ENCODE assay signal across 29 cellular contexts in the genomic region with DNA sequence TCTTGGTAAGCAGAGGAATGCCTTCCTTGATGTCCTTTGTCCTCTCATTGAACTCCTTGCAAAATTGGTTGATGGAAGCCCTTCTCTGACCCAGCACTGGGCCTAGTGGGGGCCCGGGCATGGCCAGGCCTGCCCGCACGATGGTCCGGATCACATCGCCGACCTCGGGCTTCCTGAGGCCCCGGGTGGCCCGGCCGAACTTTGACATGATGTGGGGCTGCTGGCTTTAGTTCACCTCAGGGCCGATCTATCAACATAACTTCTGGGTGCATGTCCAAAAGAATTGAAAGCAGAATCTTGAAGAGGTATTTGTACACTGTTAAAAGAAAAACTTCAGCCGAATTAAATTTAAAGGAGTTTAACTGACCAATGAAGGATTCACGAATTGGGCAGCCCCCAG.
"Had no signal": no experiment of that assay in that cellular context is flagged by ENCODE, and none has a peak within 500 bp of the region (broad histone marks: within the 10 kb centered on the region; RNA-seq: fewer than 3 reads in every experiment).

No MANE protein-coding gene starts in this region.

- H3K4me1 ChIP-seq: ascending aorta, breast epithelium, colonic mucosa, gastrocnemius medialis had no signal

- H3K27ac ChIP-seq: ascending aorta, breast epithelium, cardiac muscle cell, colonic mucosa, dorsolateral prefrontal cortex, gastrocnemius medialis, heart left ventricle had no signal

- H3K27me3 ChIP-seq: ascending aorta, breast epithelium, cardiac muscle cell, colonic mucosa, dorsolateral prefrontal cortex, gastrocnemius medialis, heart left ventricle had no signal

- H3K36me3 ChIP-seq: ascending aorta, breast epithelium, cardiac muscle cell, colonic mucosa, gastrocnemius medialis, heart left ventricle had no signal

- H3K9me3 ChIP-seq: ascending aorta, breast epithelium, colonic mucosa, gastrocnemius medialis, heart left ventricle had no signal

- H3K9me3 Mint-ChIP-seq: activated CD4-positive, alpha-beta memory T cell treated with anti-CD3 and anti-CD28 coated beads, Interleukin-2, amount 10 ng/mL, durations not matched to agents 7 days and 5 days; activated naive CD8-positive, alpha-beta T cell treated with anti-CD3 and anti-CD28 coated beads, Interleukin-2, amount 10 ng/mL, durations not matched to agents 7 days and 5 days; activated T-cell treated with anti-CD3 and anti-CD28 coated beads, Interleukin-2, amount 50 U/mL, for 24 hours; activated T-helper 2 cell treated with anti-CD3 and anti-CD28 coated beads, Interferon-gamma antibody, Interleukin-2, Interleukin-4, amounts not matched to agents 10 μg/mL and 5 μg/mL and 100 μg/mL, durations not matched to agents 14 hours and 24 hours and 36 hours; brain had no signal

- H3K27me3 Mint-ChIP-seq: activated CD4-positive, alpha-beta T cell treated with anti-CD3 and anti-CD28 coated beads, Interleukin-2, amount 10 ng/mL, durations not matched to agents 7 days and 5 days; activated naive CD8-positive, alpha-beta T cell treated with anti-CD3 and anti-CD28 coated beads, Interleukin-2, amount 10 ng/mL, durations not matched to agents 7 days and 5 days; activated T-cell treated with anti-CD3 and anti-CD28 coated beads, Interleukin-2, amount 50 U/mL, for 24 hours had no signal

- ATAC-seq: activated naive CD4-positive, alpha-beta T cell treated with anti-CD3 and anti-CD28 coated beads, Interleukin-2, amount 50 U/mL, for 72 hours; esophagus mucosa; gastrocnemius medialis; heart left ventricle had no signal

- H3K4me3 ChIP-seq: ascending aorta, breast epithelium, cardiac muscle cell, colonic mucosa, dorsolateral prefrontal cortex, gastrocnemius medialis, heart left ventricle had no signal

- DNase-seq: activated CD4-positive, alpha-beta memory T cell treated with anti-CD3 and anti-CD28 coated beads, Interleukin-2, amount 10 ng/mL, durations not matched to agents 7 days and 5 days; activated CD4-positive, alpha-beta T cell treated with anti-CD3 and anti-CD28 coated beads for 1 hour; activated CD4-positive, alpha-beta T cell treated with anti-CD3 and anti-CD28 coated beads for 4 hours; activated CD4-positive, alpha-beta T cell treated with anti-CD3 and anti-CD28 coated beads, Interleukin-2, amount 10 ng/mL, durations not matched to agents 7 days and 5 days; activated CD4-positive, alpha-beta T cell treated with anti-CD3 and anti-CD28 coated beads, Interleukin-2, amount 50 U/mL, for 4 hours; activated gamma-delta T cell treated with Interleukin-2 at 50 U/mL for 16 hours; activated naive CD4-positive, alpha-beta T cell treated with Interleukin-2 at 50 U/mL for 16 hours; activated naive CD8-positive, alpha-beta T cell treated with anti-CD3 and anti-CD28 coated beads, Interleukin-2, amount 10 ng/mL, durations not matched to agents 7 days and 5 days; activated T-cell treated with anti-CD3 and anti-CD28 coated beads for 4 hours; activated T-cell treated with anti-CD3 and anti-CD28 coated beads, Interleukin-2, amount 50 U/mL, for 24 hours; central memory CD4-positive, alpha-beta T cell; cerebellar nuclear complex; colonic mucosa; dorsolateral prefrontal cortex; effector memory CD4-positive, alpha-beta T cell; endodermal cell; foreskin fibroblast; gastrocnemius medialis; glutamatergic neuron; heart left ventricle; T-helper 1 cell; T-helper 2 cell had no signal

- H3K4me3 Mint-ChIP-seq: activated CD4-positive, alpha-beta memory T cell treated with anti-CD3 and anti-CD28 coated beads, Interleukin-2, amount 10 ng/mL, durations not matched to agents 7 days and 5 days; activated CD4-positive, alpha-beta T cell treated with anti-CD3 and anti-CD28 coated beads, Interleukin-2, amount 10 ng/mL, durations not matched to agents 7 days and 5 days; activated naive CD8-positive, alpha-beta T cell treated with anti-CD3 and anti-CD28 coated beads, Interleukin-2, amount 10 ng/mL, durations not matched to agents 7 days and 5 days; activated T-cell treated with anti-CD3 and anti-CD28 coated beads, Interleukin-2, amount 50 U/mL, for 24 hours; brain; endodermal cell had no signal

- H3K27ac Mint-ChIP-seq: activated CD4-positive, alpha-beta memory T cell treated with anti-CD3 and anti-CD28 coated beads, Interleukin-2, amount 10 ng/mL, durations not matched to agents 7 days and 5 days; activated CD4-positive, alpha-beta T cell treated with anti-CD3 and anti-CD28 coated beads, Interleukin-2, amount 10 ng/mL, durations not matched to agents 7 days and 5 days; activated naive CD4-positive, alpha-beta T cell treated with anti-CD3 and anti-CD28 coated beads, Interleukin-2, amount 50 U/mL, for 72 hours; activated naive CD8-positive, alpha-beta T cell treated with anti-CD3 and anti-CD28 coated beads, Interleukin-2, amount 10 ng/mL, durations not matched to agents 7 days and 5 days; activated T-cell treated with anti-CD3 and anti-CD28 coated beads, Interleukin-2, amount 50 U/mL, for 24 hours; activated T-helper 2 cell treated with anti-CD3 and anti-CD28 coated beads, Interferon-gamma antibody, Interleukin-2, Interleukin-4, amounts not matched to agents 10 μg/mL and 5 μg/mL and 100 μg/mL, durations not matched to agents 14 hours and 24 hours and 36 hours; brain; endodermal cell had no signal

- H3K4me1 Mint-ChIP-seq: brain had no signal

- H3K36me3 Mint-ChIP-seq: activated naive CD4-positive, alpha-beta T cell treated with anti-CD3 and anti-CD28 coated beads, Interleukin-2, amount 50 U/mL, for 72 hours; brain had no signal
